Comparison of ENCODE assay signal across 20 cellular contexts in genomic region chr14:91729756-91730155, GRCh38. TPM values are rescaled to one million over a fixed set of nuclear protein-coding genes. Genes with fewer than 3 reads are reported as not detected.
"Had no signal": no experiment of that assay in that cellular context is flagged by ENCODE, and none has a peak within 500 bp of the region (broad histone marks: within the 10 kb centered on the region; RNA-seq: fewer than 3 reads in every experiment).

No MANE protein-coding gene starts in this region.

- ATAC-seq: esophagus mucosa; heart right ventricle; mucosa of descending colon; naive thymus-derived CD8-positive, alpha-beta T cell; right lobe of liver had no signal

- H3K36me3 ChIP-seq: heart right ventricle, neutrophil, ovary, right lobe of liver, spleen, stomach, thoracic aorta had no signal

- H3K27ac ChIP-seq: heart right ventricle, neutrophil, ovary, right lobe of liver, spleen, stomach, thoracic aorta had no signal

- H3K4me1 ChIP-seq: heart right ventricle, right lobe of liver, spleen had no signal

- DNase-seq: effector memory CD4-positive, alpha-beta T cell; heart right ventricle; hypothalamus; kidney glomerular epithelial cell; mammary epithelial cell; mucosa of descending colon; naive thymus-derived CD8-positive, alpha-beta T cell; ovary; retina; right lobe of liver; spleen; stimulated activated CD4-positive, alpha-beta T cell treated with anti-CD3 and anti-CD28 coated beads, Interleukin-15, amount 100 ng/mL, for 24 hours; stimulated activated CD4-positive, alpha-beta T cell treated with anti-CD3 and anti-CD28 coated beads, Interleukin-1b, Interleukin-23, amount 100 ng/mL, for 48 hours; stimulated activated naive CD4-positive, alpha-beta T cell; stomach; substantia nigra had no signal

- H3K4me3 ChIP-seq: heart right ventricle, mucosa of descending colon, ovary, right lobe of liver, spleen, stomach, thoracic aorta had no signal

- H3K9me3 ChIP-seq: heart right ventricle, mucosa of descending colon, neutrophil, ovary, right lobe of liver, spleen, stomach, thoracic aorta had no signal

- H3K27me3 ChIP-seq: heart right ventricle, neutrophil, ovary, right lobe of liver, spleen, stomach had no signal

RNA-seq across cellular contexts. Expression of gene CATSPERB, which starts 2.1 kb away (rescaled TPM):
- total RNA-seq: glomerular endothelial cell had no signal
